ENCODE assay signal across 15 cellular contexts in the genomic region with DNA sequence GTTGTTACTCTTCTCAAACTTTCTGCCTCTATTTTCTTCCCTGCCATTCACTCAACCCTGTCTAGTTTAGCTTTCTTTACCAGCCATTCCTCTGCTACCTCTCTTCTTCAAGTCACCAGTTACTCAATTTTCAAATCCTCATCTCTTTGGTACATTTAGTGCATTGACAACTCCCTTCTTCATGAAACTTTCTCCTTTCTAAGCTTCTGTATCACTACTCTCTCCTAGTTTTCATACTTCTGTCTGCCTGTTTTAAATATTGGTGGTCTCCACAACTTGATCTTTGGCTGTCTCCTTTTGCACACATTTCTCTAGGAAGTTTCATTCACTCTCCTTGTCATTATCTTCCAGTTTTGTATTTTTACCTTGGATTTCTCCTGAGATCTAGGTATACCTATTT. TPM values are rescaled to one million over a fixed set of nuclear protein-coding genes. Genes with fewer than 3 reads are reported as not detected.
DNase-seq lines count a peak whose midpoint lies in the region; ATAC-seq and TF ChIP-seq lines count a peak whose summit lies in the region.
"Had no signal": no experiment of that assay in that cellular context is flagged by ENCODE, and none has a peak within 500 bp of the region (broad histone marks: within the 10 kb centered on the region; RNA-seq: fewer than 3 reads in every experiment).

No MANE protein-coding gene starts in this region.

- H2BK120ac ChIP-seq in mesenchymal stem cell (ENCODE audit: low read depth, low read length), result no peak overlapping the region

- H3K79me1 ChIP-seq in mesenchymal stem cell (replicated peaks; ENCODE audit: low read length, poor library complexity, severe bottlenecking), result peaks cover 7% of the 10 kb centered on the region

- H3K9me3 ChIP-seq in BLaER1, result no peaks in the 10 kb centered on the region
- no peaks in the 10 kb centered on the region for H3K9me3 ChIP-seq in Karpas-422 (ENCODE audit: low read length)
- H3K9me3 ChIP-seq in SU-DHL-6 (ENCODE audit: insufficient read depth, low read length), result no peaks in the 10 kb centered on the region
- no peaks in the 10 kb centered on the region for H3K9me3 ChIP-seq in psoas muscle
- H3K9me3 ChIP-seq in mesenchymal stem cell (ENCODE audit: control insufficient read depth, low read length), result no peaks in the 10 kb centered on the region

- no peaks in the 10 kb centered on the region for H3F3A ChIP-seq in SU-DHL-6 (ENCODE audit: insufficient read depth)

- H3K4me3 ChIP-seq in BLaER1 (no peak overlapping the region), Karpas-422 (ENCODE audit: low read length) (no peak overlapping the region), SU-DHL-6 (ENCODE audit: insufficient read depth, low read length, poor library complexity, severe bottlenecking) (no peak overlapping the region), psoas muscle (peak overlapping the region; percentile 19), mesenchymal stem cell (ENCODE audit: insufficient read depth in 1 of 2, low read depth in 1 of 2, low read length in 2 of 2) (no peak overlapping the region)
- H3K4me3 ChIP-seq: GM23338 had no signal

- H3K4ac ChIP-seq in mesenchymal stem cell (ENCODE audit: low read depth in 1 of 2, low read length in 2 of 2), result no peak overlapping the region

- no peak overlapping the region for H3K23ac ChIP-seq in mesenchymal stem cell (ENCODE audit: low read length in 2 of 2)

- H3K4me1 ChIP-seq in BLaER1 (peaks cover 50% of the 10 kb centered on the region), Karpas-422 (ENCODE audit: low read length) (peaks cover 38% of the 10 kb centered on the region), psoas muscle (peaks cover 61% of the 10 kb centered on the region), mesenchymal stem cell (ENCODE audit: control insufficient read depth, insufficient read depth, low read depth, low read length) (peaks cover 1% of the 10 kb centered on the region)

- no peak overlapping the region for H3K14ac ChIP-seq in mesenchymal stem cell (ENCODE audit: low read length in 2 of 2)

- ATAC-seq in psoas muscle (no peak), GM19328 (IDR thresholded peaks at IDR 0.05; ENCODE audit: unreplicated experiment) (no peak)
- ATAC-seq: GM23338 had no signal

- H3K4me2 ChIP-seq in BLaER1 (0 out of 2 replicates have a peak overlapping the region, but pooled peaks have one; percentile 87), Karpas-422 (ENCODE audit: low read depth, low read length, poor library complexity, severe bottlenecking) (peak overlapping the region; percentile 99), SU-DHL-6 (ENCODE audit: low read depth, low read length, poor library complexity, severe bottlenecking) (peak overlapping the region; percentile 8), mesenchymal stem cell (ENCODE audit: low read length, poor library complexity, severe bottlenecking) (no peak overlapping the region)
- H3K4me2 ChIP-seq: GM23338 had no signal

- H2BK12ac ChIP-seq in mesenchymal stem cell (ENCODE audit: low read length in 2 of 2), result no peak overlapping the region

- H4K8ac ChIP-seq in mesenchymal stem cell (ENCODE audit: low read length), result no peak overlapping the region

- H3K27ac ChIP-seq in BLaER1, result no peak overlapping the region
- no peak overlapping the region for H3K27ac ChIP-seq in Karpas-422 (ENCODE audit: low read length)
- H3K27ac ChIP-seq in SU-DHL-6 (ENCODE audit: low read depth, low read length), result no peak overlapping the region
- H3K27ac ChIP-seq in psoas muscle, result no peak overlapping the region
- no peak overlapping the region for H3K27ac ChIP-seq in mesenchymal stem cell (ENCODE audit: low read length, poor library complexity, severe bottlenecking)
- H3K27ac ChIP-seq: 22Rv1 had no signal

- no peak for DNase-seq in Karpas-422
- no peak for DNase-seq in psoas muscle
- no peak for DNase-seq in mesenchymal stem cell
- DNase-seq in nucleus accumbens (lab: John Stamatoyannopoulos, UW), result no peak
- DNase-seq: DMS53, H7 had no signal

- no peaks in the 10 kb centered on the region for H3K9me2 ChIP-seq in Karpas-422 (replicated peaks; ENCODE audit: insufficient read depth, low read length)
- H3K9me2 ChIP-seq in SU-DHL-6 (replicated peaks; ENCODE audit: insufficient read depth, low read length), result no peaks in the 10 kb centered on the region

- H2AFZ ChIP-seq in Karpas-422 (ENCODE audit: low read length), result no peak overlapping the region
- no peak overlapping the region for H2AFZ ChIP-seq in SU-DHL-6 (ENCODE audit: low read depth, low read length, severe bottlenecking)
- H2AFZ ChIP-seq in mesenchymal stem cell (ENCODE audit: low read depth, low read length), result no peak overlapping the region
- H2AFZ ChIP-seq: GM23338 had no signal

- TF ChIP-seq CTCF in SU-DHL-6 (IDR thresholded peaks at IDR 0.05; ENCODE audit: insufficient read depth, low read length, poor library complexity, severe bottlenecking), result no peak
- TF ChIP-seq CTCF in psoas muscle (IDR thresholded peaks at IDR 0.05), result no peak

- H3K18ac ChIP-seq in mesenchymal stem cell (ENCODE audit: low read depth in 1 of 2, low read length in 2 of 2), result no peak overlapping the region

- intact Hi-C loops in psoas muscle (cut with DNase I), result no loop called here

- H4K20me1 ChIP-seq in BLaER1 (peaks cover 96% of the 10 kb centered on the region), Karpas-422 (ENCODE audit: insufficient read depth, low read depth, low read length) (peaks cover 9% of the 10 kb centered on the region), SU-DHL-6 (ENCODE audit: low read depth, low read length) (peaks cover 36% of the 10 kb centered on the region)

- H2AK5ac ChIP-seq in mesenchymal stem cell (ENCODE audit: low read length, severe bottlenecking), result no peak overlapping the region

- no peak overlapping the region for H4K91ac ChIP-seq in mesenchymal stem cell (ENCODE audit: low read length)

- H3K9ac ChIP-seq in BLaER1 (no peak overlapping the region), Karpas-422 (ENCODE audit: low read length) (no peak overlapping the region), SU-DHL-6 (ENCODE audit: low read length) (no peak overlapping the region), mesenchymal stem cell (ENCODE audit: low read length) (no peak overlapping the region)

- peaks cover 47% of the 10 kb centered on the region for H3K36me3 ChIP-seq in BLaER1
- H3K36me3 ChIP-seq in Karpas-422 (ENCODE audit: insufficient read depth, low read length), result peaks cover 50% of the 10 kb centered on the region
- peaks cover 33% of the 10 kb centered on the region; the same call in 1 of the 2 replicates for H3K36me3 ChIP-seq in SU-DHL-6 (ENCODE audit: low read length)
- peaks cover 2 to 11% of the 10 kb centered on the region in 2 donors for H3K36me3 ChIP-seq in psoas muscle (ENCODE audit: insufficient read depth in 1 of 2, low read depth in 1 of 2)
- peaks cover 0 to 28% of the 10 kb centered on the region in 2 experiments for H3K36me3 ChIP-seq in mesenchymal stem cell (ENCODE audit: control insufficient read depth in 1 of 2, insufficient read depth in 2 of 2, low read depth in 1 of 2, low read length in 2 of 2)

- no peak overlapping the region for H2BK15ac ChIP-seq in mesenchymal stem cell (ENCODE audit: low read depth, poor library complexity, severe bottlenecking)

- H3K27me3 ChIP-seq in BLaER1 (no peaks in the 10 kb centered on the region), Karpas-422 (ENCODE audit: low read length) (no peaks in the 10 kb centered on the region), SU-DHL-6 (ENCODE audit: low read length) (no peaks in the 10 kb centered on the region), psoas muscle (ENCODE audit: insufficient read depth in 3 of 3, low read length in 2 of 3) (no peaks in the 10 kb centered on the region), mesenchymal stem cell (ENCODE audit: control insufficient read depth in 1 of 2, insufficient read depth in 1 of 2, low read length in 2 of 2) (no peaks in the 10 kb centered on the region)

- H3K79me2 ChIP-seq in Karpas-422 (ENCODE audit: low read length) (peaks cover 97% of the 10 kb centered on the region), SU-DHL-6 (ENCODE audit: insufficient read depth, low read length) (peaks cover 93% of the 10 kb centered on the region)

- no peak overlapping the region for H2BK5ac ChIP-seq in mesenchymal stem cell (ENCODE audit: low read depth, low read length, poor library complexity, severe bottlenecking)

RNA-seq across cellular contexts. Expression of gene LEMD3, which starts 6.0 kb away (rescaled TPM):
- 35.6 and 43.2 TPM in 2 replicates for total RNA-seq in Karpas-422 (2014; rRNA removed; shearing (Covaris generic); ENCODE audit: low replicate concordance)
- 10 to 100 TPM; 10.4 to 17.1 (median 12.6) TPM for total RNA-seq in psoas muscle
- polyA plus RNA-seq in psoas muscle, result 10 to 100 TPM in 1 of 3 donors, 1 to 10 TPM in 2; 5.4 to 10.1 (median 5.8) TPM
- 9.5 TPM for polyA plus RNA-seq in mesenchymal stem cell (2013, experiment 1 of 2)
- 9.5 TPM for polyA plus RNA-seq in mesenchymal stem cell (2013, experiment 2 of 2)

RNA-seq across cellular contexts. Expression of gene WIF1, which starts 54.3 kb away (rescaled TPM):
- total RNA-seq in Karpas-422 (2014; rRNA removed; shearing (Covaris generic); ENCODE audit: low replicate concordance), result not detected in 2 replicates
- not detected for total RNA-seq in psoas muscle
- polyA plus RNA-seq in psoas muscle, result under 1 TPM in 1 of 3 donors, not detected in 2; 0.03 TPM
- not detected for polyA plus RNA-seq in mesenchymal stem cell (2013, experiment 1 of 2)
- not detected for polyA plus RNA-seq in mesenchymal stem cell (2013, experiment 2 of 2)
- total RNA-seq: A673, HT-29 had no signal
- polyA plus RNA-seq: BJ, IgD-negative memory B cell had no signal
